ENCODE assay signal across 17 cellular contexts in the genomic region with DNA sequence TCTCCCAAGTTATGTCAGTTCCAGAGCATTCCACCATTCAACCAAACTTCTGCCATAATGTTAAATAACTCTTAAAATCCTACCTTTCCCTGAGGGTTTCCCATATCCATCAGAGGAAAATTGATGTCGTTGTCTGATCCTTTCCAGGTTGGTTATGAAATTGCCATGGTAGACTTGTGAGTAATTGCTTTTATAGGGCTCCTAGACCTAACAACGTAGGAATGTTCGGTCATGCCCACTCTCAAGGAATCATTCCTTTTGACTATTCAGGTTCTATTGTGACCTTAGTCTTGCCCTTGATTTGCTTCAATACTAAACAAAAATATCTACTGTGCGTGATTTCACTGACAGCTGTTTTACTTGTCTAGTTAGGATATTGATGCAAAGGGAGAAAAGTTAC. TPM values are rescaled to one million over a fixed set of nuclear protein-coding genes. Genes with fewer than 3 reads are reported as not detected.
"Had no signal": no experiment of that assay in that cellular context is flagged by ENCODE, and none has a peak within 500 bp of the region (broad histone marks: within the 10 kb centered on the region; RNA-seq: fewer than 3 reads in every experiment).

No MANE protein-coding gene starts in this region.

- H3K36me3 Mint-ChIP-seq: natural killer cell had no signal

- ATAC-seq: mucosa of descending colon, natural killer cell, right cardiac atrium had no signal

- H3K4me3 ChIP-seq: coronary artery, esophagus squamous epithelium, mucosa of descending colon, uterus had no signal

- H3K4me3 Mint-ChIP-seq: natural killer cell, neural crest cell had no signal

- H3K36me3 ChIP-seq: esophagus squamous epithelium, uterus had no signal

- FAIRE-seq: small intestine had no signal

- H3K4me1 ChIP-seq: uterus had no signal

- H3K27ac Mint-ChIP-seq: natural killer cell had no signal

- DNase-seq: effector CD4-positive, alpha-beta T cell; esophagus squamous epithelium; foreskin fibroblast; mucosa of descending colon; natural killer cell; posterior cingulate gyrus; right cardiac atrium; small intestine; stimulated activated CD4-positive, alpha-beta T cell treated with anti-CD3 and anti-CD28 coated beads, Interleukin-12 subunit alpha, Interleukin-12 subunit beta, amount 100 ng/mL, for 4 hours; stimulated activated naive CD4-positive, alpha-beta T cell treated with Interleukin-2 at 50 U/mL for 16 hours; uterus had no signal

- H3K9me3 Mint-ChIP-seq: natural killer cell, neural crest cell had no signal

- H3K9me3 ChIP-seq: esophagus squamous epithelium, mucosa of descending colon, uterus had no signal

- H3K27me3 ChIP-seq: uterus had no signal

- H3K27ac ChIP-seq: coronary artery, esophagus squamous epithelium, uterus had no signal

RNA-seq across cellular contexts. Expression of gene PPP2R2B, which starts 5.7 kb away (rescaled TPM):
- total RNA-seq: dermis microvascular lymphatic vessel endothelial cell, lung microvascular endothelial cell, osteocyte, pulmonary artery endothelial cell had no signal
